Comparison of ENCODE assay signal across 1 cellular context in genomic region chr13:21670883-21671792, GRCh38.
TF ChIP-seq lines count a peak whose summit lies in the region.

FGF9 (plus strand) TSS chr13:21671073; CDS start chr13:21671913, 840 bp downstream.

TF ChIP-seq in HEK293, 187 proteins besides CTCF, POLR2A, EP300 and RAD21 (continued from another document):
- no peak for TF ChIP-seq TSHZ1 (tag by site-specific recombination; IDR thresholded peaks at IDR 0.05; ENCODE audit: borderline replicate concordance)
- 0 out of 2 replicates have a peak, but pooled peaks have one; percentile 40 for TF ChIP-seq ZNF600 (tag by site-specific recombination; IDR thresholded peaks at IDR 0.05)
- TF ChIP-seq ZNF768 (tag by site-specific recombination; IDR thresholded peaks at IDR 0.05) = no peak
- TF ChIP-seq ZNF155 (tag by site-specific recombination; IDR thresholded peaks at IDR 0.05) = no peak
- 0 out of 2 replicates have a peak, but pooled peaks have one; percentile 44 for TF ChIP-seq ZEB2 (tag by site-specific recombination; IDR thresholded peaks at IDR 0.05)
- no peak for TF ChIP-seq GLI4 (tag by site-specific recombination; IDR thresholded peaks at IDR 0.05)
- no peak for TF ChIP-seq ZNF843 (tag by site-specific recombination; IDR thresholded peaks at IDR 0.05)
- peak; percentile 98 for TF ChIP-seq ZNF223 (tag by site-specific recombination; IDR thresholded peaks at IDR 0.05)
- TF ChIP-seq ZNF677 (tag by site-specific recombination; IDR thresholded peaks at IDR 0.05) = peak; percentile 62; the same call in 1 of the 2 replicates
- TF ChIP-seq ZNF398 (tag by site-specific recombination; IDR thresholded peaks at IDR 0.05) = peak; percentile 52
- TF ChIP-seq OSR2 (tag by site-specific recombination; IDR thresholded peaks at IDR 0.05) = peak; percentile 28
- TF ChIP-seq ZNF473 (tag by site-specific recombination; IDR thresholded peaks at IDR 0.05) = no peak
- 0 out of 2 replicates have a peak, but pooled peaks have one; percentile 38 for TF ChIP-seq KLF10 (tag by site-specific recombination; IDR thresholded peaks at IDR 0.05)
